8 cellular contexts compared by ENCODE assay signal in the genomic region with DNA sequence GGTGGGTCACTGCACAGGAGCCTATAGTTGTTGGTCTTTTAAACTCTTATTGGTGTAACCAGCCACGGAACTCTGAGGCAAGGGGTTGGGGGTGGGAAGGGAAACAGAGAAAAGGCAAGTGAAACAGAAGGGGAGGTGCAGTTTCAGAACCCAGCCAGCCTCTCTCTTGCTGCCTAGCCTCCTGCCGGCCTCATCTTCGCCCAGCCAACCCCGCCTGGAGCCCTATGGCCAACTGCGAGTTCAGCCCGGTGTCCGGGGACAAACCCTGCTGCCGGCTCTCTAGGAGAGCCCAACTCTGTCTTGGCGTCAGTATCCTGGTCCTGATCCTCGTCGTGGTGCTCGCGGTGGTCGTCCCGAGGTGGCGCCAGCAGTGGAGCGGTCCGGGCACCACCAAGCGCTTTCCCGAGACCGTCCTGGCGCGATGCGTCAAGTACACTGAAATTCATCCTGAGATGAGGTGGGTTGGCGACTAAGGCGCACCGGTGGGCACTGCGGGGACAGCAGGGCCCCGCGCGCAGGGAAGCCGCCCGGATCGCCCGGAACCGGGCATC. TPM values are rescaled to one million over a fixed set of nuclear protein-coding genes. Genes with fewer than 3 reads are reported as not detected.
DNase-seq lines count a peak whose midpoint lies in the region; ATAC-seq lines count a peak whose summit lies in the region.

CD38 (plus strand) TSS at position 138 of the 551 bp plus-strand sequence; CDS start at position 225, 87 bp downstream.

- H3K27me3 ChIP-seq in HUES64 (ENCODE audit: insufficient read depth, low read length): peaks cover 60% of the 10 kb centered on the region

- 3% methylated on average over 36 of the region's 36 CpGs for WGBS in HUES64

- peaks cover 4% of the 10 kb centered on the region; the same call in 1 of the 2 replicates for H3K4me1 ChIP-seq in HUES64 (ENCODE audit: insufficient read depth, low read length)

- intact Hi-C loops in Right ventricle myocardium superior (cut with DNase I) (no loop called here), posterior vena cava (cut with DNase I) (no loop called here)

- DNase-seq in ELR (ENCODE audit: low read depth) (peak; percentile 18), Right ventricle myocardium superior (peak; percentile 58), posterior vena cava (ENCODE audit: low spot score) (peak; percentile 86), KBM-7 (no peak), T-helper 9 cell (no peak)
- peak; percentile 74 for DNase-seq in activated CD8-positive, alpha-beta memory T cell treated with anti-CD3 and anti-CD28 coated beads, Interleukin-2, amount 50 U/mL, for 48 hours

- peak; percentile 72 for ATAC-seq in GM21390 (IDR thresholded peaks at IDR 0.05; ENCODE audit: unreplicated experiment)
- peak; percentile 62 for ATAC-seq in Right ventricle myocardium superior (ENCODE audit: poor library complexity)

- in situ Hi-C loops in KBM-7 (cut with MboI; ENCODE audit: low pct_unique_long_range_greater_than_20kb, low sequenced_read_pairs): no loop called here

- H3K36me3 ChIP-seq in HUES64 (ENCODE audit: insufficient read depth, low read length): no peaks in the 10 kb centered on the region

- H3K4me3 ChIP-seq in HUES64 (ENCODE audit: low read length): peak within 1 kb of the TSS; percentile 54

- H3K9me3 ChIP-seq in HUES64 (ENCODE audit: insufficient read depth, low read depth, low read length): no peaks in the 10 kb centered on the region

- H3K9ac ChIP-seq in HUES64 (ENCODE audit: low read depth, low read length): 0 out of 2 replicates have a peak within 1 kb of the TSS, but pooled peaks have one; percentile 18

- no peak within 1 kb of the TSS for H3K27ac ChIP-seq in HUES64 (ENCODE audit: low read depth, low read length)

RNA-seq across cellular contexts. Expression of gene CD38, which starts in this region (rescaled TPM):
- 0.05 TPM for polyA plus RNA-seq in HUES64 (2013, experiment 1 of 2)
- 0.38 TPM for polyA plus RNA-seq in HUES64 (2013, experiment 2 of 2)
- total RNA-seq in Right ventricle myocardium superior (2.5 TPM), posterior vena cava (10 to 100 TPM; 12.1 to 16.1 TPM)

Comparison
In these comparisons a context has a peak if more than half of its experiments do, and no peak if none do; other contexts are left out.
1. DNase-seq: peak in ELR (single experiment), activated CD8-positive, alpha-beta memory T cell treated with anti-CD3 and anti-CD28 coated beads, Interleukin-2, amount 50 U/mL, for 48 hours (single experiment), Right ventricle myocardium superior (single experiment) and posterior vena cava (single experiment); none in KBM-7 (single experiment) and T-helper 9 cell (single experiment).